Comparison of ENCODE assay signal across 12 cellular contexts in genomic region chr3:183044547-183045229, GRCh38. TPM values are rescaled to one million over a fixed set of nuclear protein-coding genes. Genes with fewer than 3 reads are reported as not detected.
DNase-seq lines count a peak whose midpoint lies in the region; ATAC-seq and TF ChIP-seq lines count a peak whose summit lies in the region.
"Had no signal": no experiment of that assay in that cellular context is flagged by ENCODE, and none has a peak within 500 bp of the region (broad histone marks: within the 10 kb centered on the region; RNA-seq: fewer than 3 reads in every experiment).

No MANE protein-coding gene starts in this region.

- ATAC-seq in GM18519 (IDR thresholded peaks at IDR 0.05; ENCODE audit: low FRiP score, unreplicated experiment): peak; percentile 93
- peak; percentile 98 for ATAC-seq in GM21447 (IDR thresholded peaks at IDR 0.05; ENCODE audit: unreplicated experiment)
- ATAC-seq in HG03097 (IDR thresholded peaks at IDR 0.05; ENCODE audit: low FRiP score, unreplicated experiment): peak; percentile 89
- no peak for ATAC-seq in SK-N-SH treated with all-trans-retinoic acid at 6 μM for 48 hours
- ATAC-seq: GM23338 had no signal

- TF ChIP-seq CTCF in SU-DHL-6 (IDR thresholded peaks at IDR 0.05; ENCODE audit: insufficient read depth, low read length, poor library complexity, severe bottlenecking) (no peak), right atrium auricular region (IDR thresholded peaks at IDR 0.05) (no peak)

- peak overlapping the region; percentile 39 for H3K4me3 ChIP-seq in SU-DHL-6 (ENCODE audit: insufficient read depth, low read length, poor library complexity, severe bottlenecking)
- no peak overlapping the region for H3K4me3 ChIP-seq in right atrium auricular region
- H3K4me3 ChIP-seq: GM23338, lung had no signal

- H3K9me3 ChIP-seq in SU-DHL-6 (ENCODE audit: insufficient read depth, low read length) (no peaks in the 10 kb centered on the region), right atrium auricular region (no peaks in the 10 kb centered on the region)

- peaks cover 41% of the 10 kb centered on the region for H3F3A ChIP-seq in SU-DHL-6 (ENCODE audit: insufficient read depth)

- no peaks in the 10 kb centered on the region for H3K27me3 ChIP-seq in SU-DHL-6 (ENCODE audit: low read length)
- no peaks in the 10 kb centered on the region for H3K27me3 ChIP-seq in right atrium auricular region

- H3K79me2 ChIP-seq in SU-DHL-6 (ENCODE audit: insufficient read depth, low read length): no peaks in the 10 kb centered on the region

- H3K9me2 ChIP-seq in SU-DHL-6 (replicated peaks; ENCODE audit: insufficient read depth, low read length): no peaks in the 10 kb centered on the region

- H3K36me3 ChIP-seq in SU-DHL-6 (ENCODE audit: low read length) (peaks cover 16% of the 10 kb centered on the region; the same call in 1 of the 2 replicates), right atrium auricular region (peaks cover 16% of the 10 kb centered on the region)

- H2AFZ ChIP-seq in SU-DHL-6 (ENCODE audit: low read depth, low read length, severe bottlenecking): no peak overlapping the region
- H2AFZ ChIP-seq: GM23338 had no signal

- peak overlapping the region; percentile 61 for H3K4me2 ChIP-seq in SU-DHL-6 (ENCODE audit: low read depth, low read length, poor library complexity, severe bottlenecking)
- H3K4me2 ChIP-seq: GM23338 had no signal

- no peaks in the 10 kb centered on the region for H4K20me1 ChIP-seq in SU-DHL-6 (ENCODE audit: low read depth, low read length)

- peak overlapping the region; percentile 96 for H3K27ac ChIP-seq in SU-DHL-6 (ENCODE audit: low read depth, low read length)
- H3K27ac ChIP-seq in right atrium auricular region: no peak overlapping the region

- DNase-seq in right atrium auricular region (ENCODE audit: low spot score): no peak
- DNase-seq in activated CD4-positive, alpha-beta T cell treated with anti-CD3 and anti-CD28 coated beads for 4 hours: no peak
- DNase-seq in NCI-H82 (lab: John Stamatoyannopoulos, UW): no peak
- DNase-seq: caudate nucleus, NCI-H1092 had no signal

- peak overlapping the region; percentile 49 for H3K9ac ChIP-seq in SU-DHL-6 (ENCODE audit: low read length)

- no peaks in the 10 kb centered on the region for H3K4me1 ChIP-seq in right atrium auricular region

TF ChIP-seq in SK-N-SH treated with all-trans-retinoic acid at 6 μM for 48 hours, 23 proteins besides CTCF, POLR2A, EP300 and RAD21:
- TF ChIP-seq BACH2 (CRISPR knock-in tag; IDR thresholded peaks at IDR 0.05; ENCODE audit: borderline replicate concordance): no peak
- TF ChIP-seq RARB (CRISPR knock-in tag; IDR thresholded peaks at IDR 0.05): no peak
- no peak for TF ChIP-seq ZNF70 (CRISPR knock-in tag; IDR thresholded peaks at IDR 0.05)
- TF ChIP-seq PPARA (CRISPR knock-in tag; IDR thresholded peaks at IDR 0.05; ENCODE audit: borderline replicate concordance): no peak

RNA-seq across cellular contexts. Expression of gene MCCC1, which starts 54.6 kb away (rescaled TPM):
- total RNA-seq in right atrium auricular region: 10 to 100 TPM; 20.7 to 44.2 TPM
